Comparison of ENCODE assay signal across 7 cellular contexts in the genomic region with DNA sequence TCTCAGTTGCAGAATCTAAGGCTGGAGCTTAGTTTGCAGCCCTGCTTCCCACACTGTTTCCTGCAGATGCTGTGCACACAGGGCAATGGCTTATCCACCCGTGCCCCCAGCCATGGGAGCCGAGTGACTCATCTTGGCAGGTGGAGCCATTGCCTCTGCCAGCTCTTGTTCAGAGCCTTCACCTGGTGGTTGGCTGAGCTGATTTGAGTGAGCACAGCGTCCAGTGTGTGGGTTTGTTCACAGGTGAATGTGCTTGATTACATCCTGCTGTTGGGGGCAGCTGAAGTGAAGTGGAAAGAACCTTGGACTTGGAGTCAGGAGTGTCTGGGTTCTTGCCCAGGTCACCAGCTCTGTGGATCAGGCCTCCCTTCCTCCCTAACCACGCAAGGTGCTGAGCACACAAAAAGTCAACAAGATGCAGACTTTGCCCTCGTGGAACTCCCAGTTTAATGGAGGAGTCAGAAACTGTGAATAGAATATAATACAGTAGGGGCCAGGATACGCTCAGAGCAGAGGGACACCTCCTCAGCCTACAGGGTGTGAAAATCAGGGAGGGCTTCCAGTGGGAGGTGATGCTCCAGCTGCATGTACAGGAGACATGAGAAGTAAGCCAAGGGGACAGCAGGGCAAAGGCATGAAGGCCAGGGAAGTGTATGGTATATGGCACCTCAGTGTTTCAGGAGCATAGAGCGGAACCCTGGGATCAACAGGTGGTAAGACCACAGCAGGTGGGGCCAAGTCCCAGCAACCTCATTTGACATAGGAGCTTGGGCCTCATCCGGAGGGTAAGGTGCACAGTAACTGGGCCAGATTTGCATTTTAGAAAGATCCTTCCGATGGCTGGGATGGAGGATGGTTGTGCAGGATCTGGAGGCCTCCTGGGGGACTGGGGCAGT. TPM values are rescaled to one million over a fixed set of nuclear protein-coding genes. Genes with fewer than 3 reads are reported as not detected.
DNase-seq lines count a peak whose midpoint lies in the region; ATAC-seq, FAIRE-seq and TF ChIP-seq lines count a peak whose summit lies in the region.

No MANE protein-coding gene starts in this region.

- H3K27me3 ChIP-seq in HepG2 (ENCODE audit: control insufficient read depth in 1 of 2, insufficient read depth in 2 of 2, low read length in 2 of 2) (no peaks in the 10 kb centered on the region), transverse colon (no peaks in the 10 kb centered on the region)

- intact Hi-C loops in HepG2 (cut with micrococcal nuclease; ENCODE audit: unreplicated experiment), result no loop called here
- intact Hi-C loops in transverse colon (cut with DNase I; ENCODE audit: low total_unique reads), result no loop called here

- peak; percentile 27 for ATAC-seq in HepG2
- ATAC-seq in HG03354 (IDR thresholded peaks at IDR 0.05; ENCODE audit: poor library complexity, severe bottlenecking, unreplicated experiment), result no peak
- no peak for ATAC-seq in GM21737 (IDR thresholded peaks at IDR 0.05; ENCODE audit: unreplicated experiment)

- peak overlapping the region; percentile 21 for H3K27ac ChIP-seq in HepG2 (ENCODE audit: extremely low read length, insufficient read depth, low read length)
- peak overlapping the region; percentile 82 to 90 (median 86) for H3K27ac ChIP-seq in transverse colon

- TF ChIP-seq CTCF in HepG2 (CRISPR knock-in tag; IDR thresholded peaks at IDR 0.05), result no peak
- TF ChIP-seq CTCF in transverse colon (IDR thresholded peaks at IDR 0.05), result peak in 2 of 5 experiments; percentile 27 to 51

- H3K36me3 ChIP-seq in HepG2 (replicated peaks in 1 of 2; ENCODE audit: control insufficient read depth in 1 of 2, insufficient read depth in 2 of 2, low read length in 2 of 2), result peaks cover 1 to 2% of the 10 kb centered on the region in 2 experiments; a peak in 2 of 5 replicates
- no peaks in the 10 kb centered on the region for H3K36me3 ChIP-seq in transverse colon

- in situ Hi-C loops in HepG2 (cut with HindIII; ENCODE audit: extremely low pct_ligation_motif_present, low pct_unique_long_range_greater_than_20kb), result no loop called here
- in situ Hi-C loops in transverse colon (cut with MboI; ENCODE audit: low pct_ligation_motif_present in 1 of 4, low pct_unique_long_range_greater_than_20kb in 1 of 4, low sequenced_read_pairs in 3 of 4), result no loop called here

- H3K4me1 ChIP-seq in HepG2 (ENCODE audit: insufficient read depth, low read length), result peaks cover 46% of the 10 kb centered on the region
- peaks cover 55 to 87% (median 69%) of the 10 kb centered on the region in 4 donors for H3K4me1 ChIP-seq in transverse colon

- POLR2A ChIA-PET in HepG2 (lab: Yijun Ruan, JAX), result no interaction called here

- no peaks in the 10 kb centered on the region for H3K79me2 ChIP-seq in HepG2 (ENCODE audit: insufficient read depth, low read length)

- peaks cover 9% of the 10 kb centered on the region; the same call in 1 of the 2 replicates for H4K20me1 ChIP-seq in HepG2 (ENCODE audit: insufficient read depth, low read length)

- H3K9ac ChIP-seq in HepG2 (ENCODE audit: insufficient read depth, low read depth, low read length), result no peak overlapping the region

- no peak for TF ChIP-seq RAD21 in HepG2 (CRISPR knock-in tag; IDR thresholded peaks at IDR 0.05)

- H2AFZ ChIP-seq in HepG2 (ENCODE audit: low read length), result no peak overlapping the region

- DNase-seq in NCI-H2029 treated with DMSO at 0.1 percent for 48 hours (lab: John Stamatoyannopoulos, UW) (peak; percentile 28), cerebellum (ENCODE audit: low spot score) (peak; percentile 89), HepG2 (ENCODE audit: low spot score) (peak; percentile 61), transverse colon (peak; percentile 78), T1000 (lab: John Stamatoyannopoulos, UW) (no peak)

- BruUV-seq in HepG2 (replicated peaks; lab: Mats Ljungman, UMichigan), result no TSS peak

- TF ChIP-seq EP300 in HepG2 (IDR thresholded peaks at IDR 0.05; ENCODE audit: low read depth in 2 of 2, low read length in 2 of 2) (0 out of 4 replicates have a peak, but pooled peaks of 1 of the 2 experiments have one; percentile 24), HepG2 (CRISPR knock-in tag; IDR thresholded peaks at IDR 0.05; ENCODE audit: borderline replicate concordance) (no peak), transverse colon (IDR thresholded peaks at IDR 0.05; ENCODE audit: low read depth) (peak; percentile 14)

- 59% methylated on average over 7 of the region's 9 CpGs for WGBS in HepG2 (ENCODE audit: low lambda C conversion rate)
- 59 to 75% methylated on average over 2 to 9 of the region's 9 CpGs for WGBS in transverse colon (ENCODE audit: low coverage in 1 of 2), 2 donors

- FAIRE-seq in HepG2 (lab: Jason Lieb, UNC), result peak; percentile 59

- CTCF ChIA-PET in HepG2 (lab: Yijun Ruan, JAX; ENCODE audit: low intra/inter-chr PET ratio, low total read pairs), result no interaction called here

- TF ChIP-seq POLR2A in HepG2 (IDR thresholded peaks at IDR 0.05; ENCODE audit: insufficient read depth in 1 of 2, low read depth in 2 of 2, low read length in 2 of 2) (no peak), transverse colon (IDR thresholded peaks at IDR 0.05) (peak; percentile 27)

- H3K4me3 ChIP-seq in HepG2 (replicated peaks in 1 of 3; ENCODE audit: insufficient read depth in 1 of 3, low read depth in 2 of 3, low read length in 3 of 3), result peak overlapping the region in 1 of 3 experiments; percentile 23; a peak in 1 of 6 replicates
- H3K4me3 ChIP-seq in transverse colon, result peak overlapping the region in 1 of 4 donors; percentile 3

- H3K9me3 ChIP-seq in HepG2 (ENCODE audit: low read length) (no peaks in the 10 kb centered on the region), transverse colon (no peaks in the 10 kb centered on the region)

- peak overlapping the region; percentile 37 for H3K4me2 ChIP-seq in HepG2 (ENCODE audit: low read depth, low read length)

TF ChIP-seq in HepG2, 621 proteins besides CTCF, POLR2A, EP300 and RAD21 (continues in another document):
- TF ChIP-seq KAT2B (IDR thresholded peaks at IDR 0.05; ENCODE audit: borderline replicate concordance, low read depth, low read length), result no peak
- TF ChIP-seq, protein P1, sequence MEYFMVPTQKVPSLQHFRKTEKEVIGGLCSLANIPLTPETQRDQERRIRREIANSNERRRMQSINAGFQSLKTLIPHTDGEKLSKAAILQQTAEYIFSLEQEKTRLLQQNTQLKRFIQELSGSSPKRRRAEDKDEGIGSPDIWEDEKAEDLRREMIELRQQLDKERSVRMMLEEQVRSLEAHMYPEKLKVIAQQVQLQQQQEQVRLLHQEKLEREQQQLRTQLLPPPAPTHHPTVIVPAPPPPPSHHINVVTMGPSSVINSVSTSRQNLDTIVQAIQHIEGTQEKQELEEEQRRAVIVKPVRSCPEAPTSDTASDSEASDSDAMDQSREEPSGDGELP (IDR thresholded peaks at IDR 0.05; ENCODE audit: borderline replicate concordance, low read depth), result 0 out of 2 replicates have a peak, but pooled peaks have one; percentile 45
- TF ChIP-seq, protein P2, sequence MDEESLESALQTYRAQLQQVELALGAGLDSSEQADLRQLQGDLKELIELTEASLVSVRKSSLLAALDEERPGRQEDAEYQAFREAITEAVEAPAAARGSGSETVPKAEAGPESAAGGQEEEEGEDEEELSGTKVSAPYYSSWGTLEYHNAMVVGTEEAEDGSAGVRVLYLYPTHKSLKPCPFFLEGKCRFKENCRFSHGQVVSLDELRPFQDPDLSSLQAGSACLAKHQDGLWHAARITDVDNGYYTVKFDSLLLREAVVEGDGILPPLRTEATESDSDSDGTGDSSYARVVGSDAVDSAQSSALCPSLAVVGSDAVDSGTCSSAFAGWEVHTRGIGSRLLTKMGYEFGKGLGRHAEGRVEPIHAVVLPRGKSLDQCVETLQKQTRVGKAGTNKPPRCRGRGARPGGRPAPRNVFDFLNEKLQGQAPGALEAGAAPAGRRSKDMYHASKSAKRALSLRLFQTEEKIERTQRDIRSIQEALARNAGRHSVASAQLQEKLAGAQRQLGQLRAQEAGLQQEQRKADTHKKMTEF (CRISPR knock-in tag; IDR thresholded peaks at IDR 0.05), result no peak
- peak; percentile 41; the same call in 1 of the 2 replicates for TF ChIP-seq HNF4G (IDR thresholded peaks at IDR 0.05; ENCODE audit: borderline replicate concordance, low read depth, low read length)
- TF ChIP-seq HNF4G (CRISPR knock-in tag; IDR thresholded peaks at IDR 0.05; ENCODE audit: borderline replicate concordance, low read depth), result 0 out of 2 replicates have a peak, but pooled peaks have one; percentile 37
- 0 out of 2 replicates have a peak, but pooled peaks have one; percentile 48 for TF ChIP-seq ZNF556 (CRISPR knock-in tag; IDR thresholded peaks at IDR 0.05; ENCODE audit: borderline replicate concordance)
- no peak for TF ChIP-seq ZNF614 (CRISPR knock-in tag; IDR thresholded peaks at IDR 0.05; ENCODE audit: borderline replicate concordance)

RNA-seq across cellular contexts. Expression of a gene that starts 22.8 kb away (rescaled TPM):
- total RNA-seq in cerebellum (6.4 TPM), HepG2 (2016; rRNA removed; fragmentation: Illumina TruSeq; extraction: Trizol) (7.7 and 8.9 TPM in 2 replicates), transverse colon (100 to 1,000 TPM in 1 of 4 donors, 10 to 100 TPM in 3; 49.2 to 108 (median 57.8) TPM)
- 10.3 and 11.0 TPM in 2 replicates for total RNA-seq in HepG2 (2016; cell fraction: cytosol; rRNA removed; fragmentation: Illumina TruSeq; extraction: Trizol; ENCODE audit: low read depth)
- 6.0 and 9.8 TPM in 2 replicates for total RNA-seq in HepG2 (2016; cell fraction: insoluble cytoplasmic fraction; rRNA removed; fragmentation: Illumina TruSeq; extraction: Trizol)
- total RNA-seq in HepG2 (2016; cell fraction: membrane; rRNA removed; fragmentation: Illumina TruSeq; extraction: Trizol), result 19.5 and 19.7 TPM in 2 replicates
- total RNA-seq in HepG2 (2016; cell fraction: nucleus; rRNA removed; fragmentation: Illumina TruSeq; extraction: Trizol), result 3.2 and 3.9 TPM in 2 replicates
- 8.0 and 9.0 TPM in 2 replicates for polyA plus RNA-seq in HepG2 (2011; rRNA removed)
- 8.4 and 10.0 TPM in 2 replicates for polyA plus RNA-seq in HepG2 (2011; cell fraction: cytosol; rRNA removed)
- polyA plus RNA-seq in HepG2 (2011; cell fraction: nucleus; rRNA removed), result 10.7 and 11.2 TPM in 2 replicates
- 6.3 and 12.0 TPM in 2 replicates for polyA plus RNA-seq in HepG2 (2012)
- polyA plus RNA-seq in HepG2 (2016; cell fraction: cytosol; fragmentation: Illumina TruSeq; extraction: Trizol; ENCODE audit: low read depth), result 11.6 and 14.1 TPM in 2 replicates
- polyA plus RNA-seq in HepG2 (2016; cell fraction: insoluble cytoplasmic fraction; fragmentation: Illumina TruSeq; extraction: Trizol; ENCODE audit: low read depth), result 8.9 and 10.0 TPM in 2 replicates
- polyA plus RNA-seq in HepG2 (2016; cell fraction: membrane; fragmentation: Illumina TruSeq; extraction: Trizol; ENCODE audit: low read depth), result 19.2 and 20.7 TPM in 2 replicates
- 8.8 and 10.0 TPM in 2 replicates for polyA plus RNA-seq in HepG2 (2016; cell fraction: nucleus; fragmentation: Illumina TruSeq; extraction: Trizol; ENCODE audit: insufficient read depth, low read depth)
- polyA minus RNA-seq in HepG2 (2011; rRNA and poly(A)+ RNA removed; ENCODE audit: low replicate concordance), result 4.9 and 11.8 TPM in 2 replicates
- 5.5 and 5.9 TPM in 2 replicates for polyA minus RNA-seq in HepG2 (2011; cell fraction: cytosol; rRNA and poly(A)+ RNA removed)
- 10.7 and 11.3 TPM in 2 replicates for polyA minus RNA-seq in HepG2 (2011; cell fraction: nucleus; rRNA and poly(A)+ RNA removed)
